3 cellular contexts compared by ENCODE assay signal in the genomic region with DNA sequence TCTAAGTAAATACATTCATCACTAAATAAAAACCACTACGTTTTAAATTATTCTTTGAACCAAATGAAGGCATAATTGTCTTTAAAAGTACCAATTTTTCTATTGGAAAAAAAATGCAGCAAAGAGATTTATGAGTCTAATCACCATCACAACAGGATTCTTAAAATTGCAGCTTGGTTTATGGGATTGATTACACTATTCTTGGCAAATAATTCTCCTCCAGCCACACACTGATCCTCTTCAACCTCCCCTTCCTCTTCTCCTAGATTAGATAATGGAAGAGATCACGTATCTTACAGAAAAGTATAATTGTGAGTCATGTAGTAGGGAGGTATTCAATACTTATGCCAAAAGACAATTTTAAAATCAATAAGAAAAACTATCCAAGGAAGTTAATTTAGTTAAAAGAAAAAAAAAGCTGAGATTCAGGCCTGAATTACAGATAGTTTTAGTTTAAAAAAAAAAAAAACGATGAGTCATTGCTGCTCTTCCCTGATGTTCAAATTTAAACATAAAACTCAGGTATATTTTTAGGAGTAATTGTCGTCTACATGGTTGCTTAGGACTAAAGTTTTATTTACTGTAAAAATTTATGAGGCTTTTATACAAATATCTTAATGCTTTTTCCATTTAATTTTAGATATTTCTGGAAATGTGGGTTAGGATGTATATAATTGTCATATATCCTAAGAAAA.
TF ChIP-seq lines count a peak whose summit lies in the region.

No MANE protein-coding gene starts in this region.

TF ChIP-seq in GM23338, 12 proteins besides CTCF, POLR2A, EP300 and RAD21:
- TF ChIP-seq, protein P1, sequence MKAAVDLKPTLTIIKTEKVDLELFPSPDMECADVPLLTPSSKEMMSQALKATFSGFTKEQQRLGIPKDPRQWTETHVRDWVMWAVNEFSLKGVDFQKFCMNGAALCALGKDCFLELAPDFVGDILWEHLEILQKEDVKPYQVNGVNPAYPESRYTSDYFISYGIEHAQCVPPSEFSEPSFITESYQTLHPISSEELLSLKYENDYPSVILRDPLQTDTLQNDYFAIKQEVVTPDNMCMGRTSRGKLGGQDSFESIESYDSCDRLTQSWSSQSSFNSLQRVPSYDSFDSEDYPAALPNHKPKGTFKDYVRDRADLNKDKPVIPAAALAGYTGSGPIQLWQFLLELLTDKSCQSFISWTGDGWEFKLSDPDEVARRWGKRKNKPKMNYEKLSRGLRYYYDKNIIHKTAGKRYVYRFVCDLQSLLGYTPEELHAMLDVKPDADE (IDR thresholded peaks at IDR 0.05) = no peak
- no peak for TF ChIP-seq CREB1 (CRISPR knock-in tag; IDR thresholded peaks at IDR 0.05; ENCODE audit: low read depth)

TF ChIP-seq in IMR-90, 13 proteins besides CTCF, POLR2A, EP300 and RAD21:
- peak; percentile 53; the same call in 1 of the 2 replicates for TF ChIP-seq MAFK (IDR thresholded peaks at IDR 0.05; ENCODE audit: low read depth, low read length)
- no peak for TF ChIP-seq RFX5 (IDR thresholded peaks at IDR 0.05; ENCODE audit: low read depth, low read length)
- TF ChIP-seq NFE2L2 (IDR thresholded peaks at IDR 0.05; ENCODE audit: low read depth, low read length) = peak; percentile 96
- TF ChIP-seq, protein P2, sequence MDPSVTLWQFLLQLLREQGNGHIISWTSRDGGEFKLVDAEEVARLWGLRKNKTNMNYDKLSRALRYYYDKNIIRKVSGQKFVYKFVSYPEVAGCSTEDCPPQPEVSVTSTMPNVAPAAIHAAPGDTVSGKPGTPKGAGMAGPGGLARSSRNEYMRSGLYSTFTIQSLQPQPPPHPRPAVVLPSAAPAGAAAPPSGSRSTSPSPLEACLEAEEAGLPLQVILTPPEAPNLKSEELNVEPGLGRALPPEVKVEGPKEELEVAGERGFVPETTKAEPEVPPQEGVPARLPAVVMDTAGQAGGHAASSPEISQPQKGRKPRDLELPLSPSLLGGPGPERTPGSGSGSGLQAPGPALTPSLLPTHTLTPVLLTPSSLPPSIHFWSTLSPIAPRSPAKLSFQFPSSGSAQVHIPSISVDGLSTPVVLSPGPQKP (IDR thresholded peaks at IDR 0.05; ENCODE audit: borderline replicate concordance, low read depth, low read length) = no peak

TF ChIP-seq in SK-N-SH, 30 proteins besides CTCF, POLR2A, EP300 and RAD21:
- TF ChIP-seq JUND (IDR thresholded peaks at IDR 0.05) (peak; percentile 27; the same call in 1 of the 2 replicates), YY1 (IDR thresholded peaks at IDR 0.05; ENCODE audit: low read depth) (no peak), FOSL2 (IDR thresholded peaks at IDR 0.05; ENCODE audit: borderline replicate concordance, low read depth) (peak; percentile 7; the same call in 1 of the 2 replicates)
